25 cellular contexts compared by ENCODE assay signal in genomic region chr4:158128540-158128939, GRCh38.
"Had no signal": no experiment of that assay in that cellular context is flagged by ENCODE, and none has a peak within 500 bp of the region (broad histone marks: within the 10 kb centered on the region; RNA-seq: fewer than 3 reads in every experiment).

No MANE protein-coding gene starts in this region.

- H3K27ac ChIP-seq: colonic mucosa, epithelial cell of prostate, esophagus squamous epithelium, gastrocnemius medialis, heart left ventricle, left lung, lower lobe of right lung had no signal

- H3K4me1 ChIP-seq: colonic mucosa, gastrocnemius medialis, left lung, lower lobe of right lung had no signal

- ATAC-seq: effector memory CD8-positive, alpha-beta T cell; esophagus mucosa; gastrocnemius medialis; heart left ventricle; left cardiac atrium; left lung; left ventricle myocardium superior; lower lobe of right lung; mucosa of descending colon had no signal

- H3K9me3 Mint-ChIP-seq: dendritic cell treated with granulocyte-macrophage colony-stimulating factor and Interleukin-4, amounts not matched to agents 40 ng/mL and 50 ng/mL, for 4 days; endodermal cell; mesothelial cell of epicardium had no signal

- H3K9me3 ChIP-seq: colonic mucosa, esophagus squamous epithelium, gastrocnemius medialis, heart left ventricle, left lung, lower lobe of right lung, mucosa of descending colon had no signal

- H3K27me3 ChIP-seq: colonic mucosa, esophagus squamous epithelium, gastrocnemius medialis, heart left ventricle, left lung had no signal

- DNase-seq: colonic mucosa; cortex of kidney; effector CD8-positive, alpha-beta T cell; effector memory CD8-positive, alpha-beta T cell; endodermal cell; erythroblast; esophagus squamous epithelium; foreskin fibroblast; foreskin melanocyte; gastrocnemius medialis; heart left ventricle; hippocampal formation; islet precursor cell; left cardiac atrium; left ventricle myocardium superior; lower lobe of right lung; mesenchymal stem cell; mucosa of descending colon; naive B cell had no signal

- H3K36me3 Mint-ChIP-seq: naive B cell had no signal

- H3K4me3 ChIP-seq: colonic mucosa, esophagus squamous epithelium, gastrocnemius medialis, heart left ventricle, left lung, lower lobe of right lung, mucosa of descending colon had no signal

- H3K36me3 ChIP-seq: colonic mucosa, esophagus squamous epithelium, gastrocnemius medialis, lower lobe of right lung had no signal

- FAIRE-seq: endometrium had no signal

- H3K27ac Mint-ChIP-seq: dendritic cell treated with granulocyte-macrophage colony-stimulating factor and Interleukin-4, amounts not matched to agents 40 ng/mL and 50 ng/mL, for 4 days; effector memory CD8-positive, alpha-beta T cell; endodermal cell; mesothelial cell of epicardium; naive B cell had no signal

- H3K4me1 Mint-ChIP-seq: naive B cell had no signal

- H3K4me3 Mint-ChIP-seq: dendritic cell treated with granulocyte-macrophage colony-stimulating factor and Interleukin-4, amounts not matched to agents 40 ng/mL and 50 ng/mL, for 4 days; effector memory CD8-positive, alpha-beta T cell; endodermal cell; mesothelial cell of epicardium; naive B cell had no signal

- H3K27me3 Mint-ChIP-seq: dendritic cell treated with granulocyte-macrophage colony-stimulating factor and Interleukin-4, amounts not matched to agents 40 ng/mL and 50 ng/mL, for 4 days; effector memory CD8-positive, alpha-beta T cell had no signal
